Comparison of ENCODE assay signal across 11 cellular contexts in the genomic region with DNA sequence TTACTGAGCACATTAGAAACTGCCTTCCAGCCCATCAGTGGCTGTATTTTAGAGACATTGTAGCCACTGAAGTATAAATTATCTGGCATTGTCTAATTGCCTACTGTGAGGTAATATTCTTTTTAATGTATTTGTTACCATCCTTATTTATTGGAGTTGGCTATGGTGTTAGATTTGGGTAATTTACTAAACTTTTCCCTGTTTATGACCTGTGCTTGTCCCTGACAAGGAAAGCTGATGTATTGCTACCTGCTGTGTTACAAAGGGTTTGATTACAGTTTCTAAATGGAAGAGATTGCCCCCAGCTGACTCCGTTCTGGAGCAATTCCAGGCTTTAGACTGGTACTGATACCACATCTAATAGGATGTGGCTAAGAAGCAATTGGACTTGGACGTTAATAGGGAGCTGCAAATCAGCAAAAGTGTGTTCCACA. TPM values are rescaled to one million over a fixed set of nuclear protein-coding genes. Genes with fewer than 3 reads are reported as not detected.
DNase-seq lines count a peak whose midpoint lies in the region; ATAC-seq and TF ChIP-seq lines count a peak whose summit lies in the region.
"Had no signal": no experiment of that assay in that cellular context is flagged by ENCODE, and none has a peak within 500 bp of the region (broad histone marks: within the 10 kb centered on the region; RNA-seq: fewer than 3 reads in every experiment).

No MANE protein-coding gene starts in this region.

- no peak for ATAC-seq in CD4-positive, alpha-beta T cell (ENCODE audit: poor library complexity)
- no peak for ATAC-seq in WTC11

- POLR2A ChIA-PET in CD4-positive, alpha-beta T cell (lab: Charles Lee), result interaction anchor here (1.5 to 2.0 kb wide), 3 partner anchors 9 to 31 kb away, joined by 3 to 8 read pairs (median 5); partner anchors contain the start of genes ANAPC16 and ASCC1
- POLR2A ChIA-PET in WTC11 (lab: Charles Lee), result interaction anchor here (0.6 to 1.5 kb wide), 4 partner anchors 9 to 693 kb away, joined by 4 to 5 read pairs (median 4); partner anchors contain the start of gene DDIT4

- no peak overlapping the region for H3K27ac ChIP-seq in CD4-positive, alpha-beta T cell (ENCODE audit: low read depth, low read length)

- no peaks in the 10 kb centered on the region for H3K9me3 ChIP-seq in CD4-positive, alpha-beta T cell (ENCODE audit: control insufficient read depth, low read length)

- H3K4me1 Mint-ChIP-seq in CD4-positive, alpha-beta T cell (ENCODE audit: low read depth), result peaks cover 58% of the 10 kb centered on the region
- H3K4me1 Mint-ChIP-seq in WTC11 (peaks cover 15% of the 10 kb centered on the region), nephron (peaks cover 39% of the 10 kb centered on the region), type B pancreatic cell (ENCODE audit: unreplicated experiment) (peaks cover 24% of the 10 kb centered on the region)

- H3K36me3 Mint-ChIP-seq in CD4-positive, alpha-beta T cell (ENCODE audit: low read depth), result peaks cover 67% of the 10 kb centered on the region
- peaks cover 27% of the 10 kb centered on the region for H3K36me3 Mint-ChIP-seq in WTC11
- H3K36me3 Mint-ChIP-seq in nephron (ENCODE audit: low read depth), result peaks cover 36% of the 10 kb centered on the region
- peaks cover 17% of the 10 kb centered on the region for H3K36me3 Mint-ChIP-seq in type B pancreatic cell

- peak overlapping the region; percentile 13 for H3K4me3 Mint-ChIP-seq in CD4-positive, alpha-beta T cell
- H3K4me3 Mint-ChIP-seq in WTC11 (no peak overlapping the region), nephron (no peak overlapping the region), type B pancreatic cell (no peak overlapping the region)
- H3K4me3 Mint-ChIP-seq: T-helper 1 cell treated with Interleukin-12 subunit alpha and Interleukin-12 subunit beta and Interleukin-4 antibody, amounts not matched to agents 30 μg/mL and 1 μg/mL, for 36 hours had no signal

- TF ChIP-seq RAD21 in Ishikawa (IDR thresholded peaks at IDR 0.05; ENCODE audit: low read depth), result no peak

- CTCF ChIA-PET in CD4-positive, alpha-beta T cell (lab: Charles Lee), result interaction anchor here (0.8 to 2.9 kb wide), 3 partner anchors 20 to 109 kb away, joined by 3 to 12 read pairs (median 4); no protein-coding TSS in a partner anchor
- CTCF ChIA-PET in WTC11 (lab: Charles Lee), result no interaction called here

- peak overlapping the region; percentile 74 for H3K27ac Mint-ChIP-seq in CD4-positive, alpha-beta T cell
- H3K27ac Mint-ChIP-seq in WTC11 (0 out of 2 replicates have a peak overlapping the region, but pooled peaks have one; percentile 45), nephron (peak overlapping the region; percentile 51 to 71 (median 57)), type B pancreatic cell (no peak overlapping the region)
- H3K27ac Mint-ChIP-seq: T-helper 1 cell treated with Interleukin-12 subunit alpha and Interleukin-12 subunit beta and Interleukin-4 antibody, amounts not matched to agents 30 μg/mL and 1 μg/mL, for 36 hours had no signal

- no peaks in the 10 kb centered on the region for H3K9me3 Mint-ChIP-seq in CD4-positive, alpha-beta T cell
- H3K9me3 Mint-ChIP-seq in WTC11 (no peaks in the 10 kb centered on the region), nephron (no peaks in the 10 kb centered on the region), type B pancreatic cell (no peaks in the 10 kb centered on the region)
- H3K9me3 Mint-ChIP-seq: T-helper 1 cell treated with Interleukin-12 subunit alpha and Interleukin-12 subunit beta and Interleukin-4 antibody, amounts not matched to agents 30 μg/mL and 1 μg/mL, for 36 hours had no signal

- H3K27me3 Mint-ChIP-seq in CD4-positive, alpha-beta T cell, result no peaks in the 10 kb centered on the region
- H3K27me3 Mint-ChIP-seq in WTC11 (ENCODE audit: low read depth), result no peaks in the 10 kb centered on the region
- no peaks in the 10 kb centered on the region for H3K27me3 Mint-ChIP-seq in nephron (ENCODE audit: low read depth)
- H3K27me3 Mint-ChIP-seq in type B pancreatic cell, result no peaks in the 10 kb centered on the region

- no peaks in the 10 kb centered on the region for H3K27me3 ChIP-seq in CD4-positive, alpha-beta T cell (ENCODE audit: control insufficient read depth, insufficient read depth, low read length)

- no peak for DNase-seq in CD4-positive, alpha-beta T cell
- DNase-seq in WTC11 (ENCODE audit: low spot score) (no peak), SK-N-DZ (ENCODE audit: low spot score) (no peak), NCI-H526 treated with DMSO at 0.1 percent for 48 hours (lab: John Stamatoyannopoulos, UW) (no peak), type B pancreatic cell (ENCODE audit: extremely low spot score, unreplicated experiment) (no peak)
- no peak for DNase-seq in activated CD8-positive, alpha-beta memory T cell treated with anti-CD3 and anti-CD28 coated beads, Interleukin-2, amount 50 U/mL, for 4 hours
- DNase-seq: activated CD8-positive, alpha-beta memory T cell treated with anti-CD3 and anti-CD28 coated beads, Interleukin-2, amount 50 U/mL, for 48 hours; EL had no signal

- peak; percentile 33; the same call in 1 of the 2 replicates for TF ChIP-seq EP300 in Ishikawa (IDR thresholded peaks at IDR 0.05; ENCODE audit: borderline replicate concordance)

- intact Hi-C loops in CD4-positive, alpha-beta T cell (cut with DNase I, micrococcal nuclease), result no loop called here

- no peak for TF ChIP-seq CTCF in CD4-positive, alpha-beta T cell (IDR thresholded peaks at IDR 0.05)
- TF ChIP-seq CTCF in WTC11 (IDR thresholded peaks at IDR 0.05) (no peak), nephron (IDR thresholded peaks at IDR 0.05; ENCODE audit: unreplicated experiment in 3 of 3) (no peak), type B pancreatic cell (conservative IDR thresholded peaks at IDR 0.05) (no peak)

TF ChIP-seq in Ishikawa, 13 proteins besides CTCF, POLR2A, EP300 and RAD21:
- TF ChIP-seq NFIC (IDR thresholded peaks at IDR 0.05) (peak; percentile 90), TEAD4 (IDR thresholded peaks at IDR 0.05) (peak; percentile 7; the same call in 1 of the 2 replicates), CEBPB (IDR thresholded peaks at IDR 0.05) (no peak)

TF ChIP-seq in WTC11, 78 proteins besides CTCF, POLR2A, EP300 and RAD21 (continues in another document):
- no peak for TF ChIP-seq STAT6 (CRISPR knock-in tag; conservative IDR thresholded peaks at IDR 0.05; ENCODE audit: low read depth)
- no peak for TF ChIP-seq IRF2 (CRISPR knock-in tag; IDR thresholded peaks at IDR 0.05; ENCODE audit: borderline replicate concordance, low read depth)
- TF ChIP-seq ZNF317 (CRISPR knock-in tag; IDR thresholded peaks at IDR 0.05; ENCODE audit: borderline replicate concordance, low read depth), result no peak
- no peak for TF ChIP-seq EMX1 (CRISPR knock-in tag; IDR thresholded peaks at IDR 0.05)
- no peak for TF ChIP-seq ZBTB21 (CRISPR knock-in tag; IDR thresholded peaks at IDR 0.05; ENCODE audit: borderline replicate concordance)
- no peak for TF ChIP-seq FOXJ3 (CRISPR knock-in tag; IDR thresholded peaks at IDR 0.05; ENCODE audit: borderline replicate concordance)
- TF ChIP-seq, protein P1, sequence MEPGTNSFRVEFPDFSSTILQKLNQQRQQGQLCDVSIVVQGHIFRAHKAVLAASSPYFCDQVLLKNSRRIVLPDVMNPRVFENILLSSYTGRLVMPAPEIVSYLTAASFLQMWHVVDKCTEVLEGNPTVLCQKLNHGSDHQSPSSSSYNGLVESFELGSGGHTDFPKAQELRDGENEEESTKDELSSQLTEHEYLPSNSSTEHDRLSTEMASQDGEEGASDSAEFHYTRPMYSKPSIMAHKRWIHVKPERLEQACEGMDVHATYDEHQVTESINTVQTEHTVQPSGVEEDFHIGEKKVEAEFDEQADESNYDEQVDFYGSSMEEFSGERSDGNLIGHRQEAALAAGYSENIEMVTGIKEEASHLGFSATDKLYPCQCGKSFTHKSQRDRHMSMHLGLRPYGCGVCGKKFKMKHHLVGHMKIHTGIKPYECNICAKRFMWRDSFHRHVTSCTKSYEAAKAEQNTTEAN (CRISPR knock-in tag; IDR thresholded peaks at IDR 0.05), result no peak

RNA-seq across cellular contexts. Expression of gene ASCC1, which starts 12.3 kb away (rescaled TPM):
- 10 to 100 TPM; 16.5 to 19.0 TPM for total RNA-seq in CD4-positive, alpha-beta T cell
- 30.4 to 38.7 TPM (median 32.5 TPM) in 3 replicates for total RNA-seq in WTC11 (2021)
- 39.5 and 50.1 TPM in 2 replicates for polyA plus RNA-seq in SK-N-DZ (2014; cell fraction: cytosol; rRNA removed)
- 23.2 and 23.7 TPM in 2 replicates for polyA plus RNA-seq in SK-N-DZ (2014; cell fraction: nucleus; rRNA removed)
- 30.4 and 32.8 TPM in 2 replicates for total RNA-seq in type B pancreatic cell (ENCODE audit: low replicate concordance)

RNA-seq across cellular contexts. Expression of gene ANAPC16, which starts 12.5 kb away (rescaled TPM):
- total RNA-seq in CD4-positive, alpha-beta T cell, result 10 to 100 TPM; 61.9 to 64.3 TPM
- total RNA-seq in WTC11 (2021) (52.3 to 72.4 TPM (median 72.3 TPM) in 3 replicates), type B pancreatic cell (ENCODE audit: low replicate concordance) (79.2 and 86.3 TPM in 2 replicates)
- polyA plus RNA-seq in SK-N-DZ (2014; cell fraction: cytosol; rRNA removed), result 96.1 and 104 TPM in 2 replicates
- polyA plus RNA-seq in SK-N-DZ (2014; cell fraction: nucleus; rRNA removed), result 51.8 and 51.9 TPM in 2 replicates

RNA-seq across cellular contexts. Expression of gene DDIT4, which starts 45.4 kb away (rescaled TPM):
- total RNA-seq in CD4-positive, alpha-beta T cell, result 100 to 1,000 TPM; 427 to 436 TPM
- 118 to 158 TPM (median 153 TPM) in 3 replicates for total RNA-seq in WTC11 (2021)
- polyA plus RNA-seq in SK-N-DZ (2014; cell fraction: cytosol; rRNA removed), result 50.3 and 61.1 TPM in 2 replicates
- 30.1 and 38.3 TPM in 2 replicates for polyA plus RNA-seq in SK-N-DZ (2014; cell fraction: nucleus; rRNA removed)
- total RNA-seq in type B pancreatic cell (ENCODE audit: low replicate concordance), result 95.9 and 130 TPM in 2 replicates
